ENCODE assay signal across 8 cellular contexts in genomic region chr12:124567035-124567672, GRCh38. TPM values are rescaled to one million over a fixed set of nuclear protein-coding genes. Genes with fewer than 3 reads are reported as not detected.
DNase-seq lines count a peak whose midpoint lies in the region; ATAC-seq and TF ChIP-seq lines count a peak whose summit lies in the region.

Gene NCOR2, minus strand, starts transcription at chr12:124567612. Its CDS starts 72,361 bp downstream, at chr12:124495251.

- TF ChIP-seq POLR2A in right lobe of liver (IDR thresholded peaks at IDR 0.05) = no peak

- H3K27me3 ChIP-seq in right lobe of liver = no peaks in the 10 kb centered on the region

- intact Hi-C loops in right lobe of liver (cut with DNase I) = loop anchor here in 1 of 2 donors (10.0 kb wide), 1 partner anchor 198 kb away; no protein-coding TSS in a partner anchor

- peak within 1 kb of the TSS; percentile 88 for H3K4me3 ChIP-seq in WI38 (ENCODE audit: low read depth, low read length)
- H3K4me3 ChIP-seq in right lobe of liver = peak within 1 kb of the TSS; percentile 86 to 97 (median 88)

- H3K4me1 ChIP-seq in right lobe of liver = peaks cover 0 to 23% (median 5%) of the 10 kb centered on the region in 4 donors

- DNase-seq in AG20443 (ENCODE audit: low spot score) (peak; percentile 47), cerebellum (ENCODE audit: low spot score) (no peak), right lobe of liver (peak in 2 of 3 donors; percentile 51 to 59), NCI-H187 (lab: John Stamatoyannopoulos, UW) (no peak)
- DNase-seq in stimulated activated CD8-positive, alpha-beta memory T cell treated with anti-CD3 and anti-CD28 coated beads, Interleukin-12 subunit alpha, Interleukin-12 subunit beta, amount 100 ng/mL, for 1 hour (ENCODE audit: low read depth) = peak; percentile 15

- H3K36me3 ChIP-seq in right lobe of liver = no peaks in the 10 kb centered on the region

- TF ChIP-seq CTCF in WI38 (IDR thresholded peaks at IDR 0.05; ENCODE audit: low read depth, low read length) (no peak), right lobe of liver (IDR thresholded peaks at IDR 0.05) (peak in 1 of 4 donors; percentile 2)

- WGBS in right lobe of liver (ENCODE audit: insufficient coverage, low coverage, low lambda C conversion rate, missing lambda C conversion rate) = 0% methylated on average over 4 of the region's 102 CpGs

- ATAC-seq in GM19372 (IDR thresholded peaks at IDR 0.05; ENCODE audit: low read depth, unreplicated experiment) (peak; percentile 25), HG03521 (IDR thresholded peaks at IDR 0.05; ENCODE audit: unreplicated experiment) (peak; percentile 32), right lobe of liver (peak in 3 of 4 donors; percentile 0 to 4 (median 3))

- H3K9me3 ChIP-seq in right lobe of liver = no peaks in the 10 kb centered on the region

- peak within 1 kb of the TSS; percentile 90 to 96 (median 93) for H3K27ac ChIP-seq in right lobe of liver

RNA-seq across cellular contexts. Expression of gene NCOR2, which starts in this region (rescaled TPM):
- 34.7 TPM for total RNA-seq in cerebellum
- 10 to 100 TPM; 38.1 to 87.5 (median 45.0) TPM for total RNA-seq in right lobe of liver

Comparison
In these comparisons a context has a peak if more than half of its experiments do, and no peak if none do; other contexts are left out.
1. DNase-seq: peak in AG20443 (single experiment), right lobe of liver (2 of 3) and stimulated activated CD8-positive, alpha-beta memory T cell treated with anti-CD3 and anti-CD28 coated beads, Interleukin-12 subunit alpha, Interleukin-12 subunit beta, amount 100 ng/mL, for 1 hour (single experiment); none in cerebellum (single experiment) and NCI-H187 (0 of 2).
2. Peak in every context shown above with its lines, with median percentiles within 50 percentile points of each other: ATAC-seq.